Comparison of ENCODE assay signal across 8 cellular contexts in genomic region chr5:108727154-108727638, GRCh38. TPM values are rescaled to one million over a fixed set of nuclear protein-coding genes. Genes with fewer than 3 reads are reported as not detected.
DNase-seq lines count a peak whose midpoint lies in the region; FAIRE-seq and TF ChIP-seq lines count a peak whose summit lies in the region.

No MANE protein-coding gene starts in this region.

- no peak for TF ChIP-seq CTCF in 22Rv1 (IDR thresholded peaks at IDR 0.05)
- no peak for TF ChIP-seq CTCF in epithelial cell of esophagus (IDR thresholded peaks at IDR 0.05; ENCODE audit: insufficient read depth, low read depth, low read length, missing control alignments)

- DNase-seq in ELF-1 (ENCODE audit: low read depth, low spot score) (peak; percentile 58), SJSA1 (ENCODE audit: low read depth in 1 of 2, low spot score in 2 of 2) (no peak), epithelial cell of esophagus (ENCODE audit: low read depth) (peak; percentile 76), GM12891 (ENCODE audit: insufficient read length, low spot score) (no peak), GOT3 (lab: John Stamatoyannopoulos, UW) (no peak)
- DNase-seq in activated CD4-positive, alpha-beta T cell treated with anti-CD3 and anti-CD28 coated beads, Interleukin-2, amount 50 U/mL, for 1 hour = no peak

- H3K9me3 ChIP-seq in SJSA1 (replicated peaks) (no peaks in the 10 kb centered on the region), muscle layer of colon (ENCODE audit: low read length) (no peaks in the 10 kb centered on the region)

- H3K27ac ChIP-seq in 22Rv1 = peak overlapping the region; percentile 71
- no peak overlapping the region for H3K27ac ChIP-seq in SJSA1
- H3K27ac ChIP-seq in muscle layer of colon (ENCODE audit: low read depth, low read length) = peak overlapping the region; percentile 83

- FAIRE-seq in GM12891 (lab: Jason Lieb, UNC) = no peak

- H3K4me1 ChIP-seq in SJSA1 (replicated peaks) = peaks cover 11% of the 10 kb centered on the region
- peaks cover 7% of the 10 kb centered on the region for H3K4me1 ChIP-seq in muscle layer of colon (ENCODE audit: insufficient read depth, low read length)

- H3K4me3 ChIP-seq in SJSA1 (peak overlapping the region; percentile 57), epithelial cell of esophagus (ENCODE audit: low read length) (peak overlapping the region; percentile 76), muscle layer of colon (ENCODE audit: low read depth in 1 of 2, low read length in 2 of 2) (peak overlapping the region; percentile 48 to 86)

- H3K27me3 ChIP-seq in SJSA1 (replicated peaks) = no peaks in the 10 kb centered on the region
- no peaks in the 10 kb centered on the region for H3K27me3 ChIP-seq in muscle layer of colon (ENCODE audit: control insufficient read depth in 1 of 2, insufficient read depth in 2 of 2, low read length in 2 of 2)

- no peak; the same call in 1 of the 2 replicates for TF ChIP-seq POLR2A in GM12891 (IDR thresholded peaks at IDR 0.05; ENCODE audit: low read depth, low read length)

- H3K9ac ChIP-seq in muscle layer of colon (ENCODE audit: low read length) = peak overlapping the region; percentile 2

- H3K36me3 ChIP-seq in SJSA1 (no peaks in the 10 kb centered on the region), muscle layer of colon (ENCODE audit: insufficient read depth, low read length) (no peaks in the 10 kb centered on the region)

TF ChIP-seq in GM12891, 5 proteins besides CTCF, POLR2A, EP300 and RAD21:
- TF ChIP-seq SPI1 (IDR thresholded peaks at IDR 0.05; ENCODE audit: low read depth, low read length) (no peak), POLR2AphosphoS5 (IDR thresholded peaks at IDR 0.05; ENCODE audit: low read depth, low read length) (no peak), PAX5 (IDR thresholded peaks at IDR 0.05; ENCODE audit: insufficient read depth, low read length, severe bottlenecking) (no peak)
TF ChIP-seq in GM12891: peak in this region for 0.

RNA-seq across cellular contexts. Expression of gene FER, which starts 20.5 kb away (rescaled TPM):
- 31.2 and 34.9 TPM in 2 replicates for total RNA-seq in SJSA1 (2014; rRNA removed; shearing (Covaris generic))
- polyA plus RNA-seq in GM12891 (2012; ENCODE audit: low read depth, missing spikeins) = 5.2 TPM

Comparison
In these comparisons a context has a peak if more than half of its experiments do, and no peak if none do; other contexts are left out.
1. DNase-seq: peak in ELF-1 (single experiment) and epithelial cell of esophagus (single experiment); none in SJSA1 (0 of 2), GM12891 (single experiment), GOT3 (single experiment) and activated CD4-positive, alpha-beta T cell treated with anti-CD3 and anti-CD28 coated beads, Interleukin-2, amount 50 U/mL, for 1 hour (single experiment).
2. Peak in every context shown above with its lines, with median percentiles within 50 percentile points of each other: H3K4me3 ChIP-seq.